Comparison of ENCODE assay signal across 8 cellular contexts in the genomic region with DNA sequence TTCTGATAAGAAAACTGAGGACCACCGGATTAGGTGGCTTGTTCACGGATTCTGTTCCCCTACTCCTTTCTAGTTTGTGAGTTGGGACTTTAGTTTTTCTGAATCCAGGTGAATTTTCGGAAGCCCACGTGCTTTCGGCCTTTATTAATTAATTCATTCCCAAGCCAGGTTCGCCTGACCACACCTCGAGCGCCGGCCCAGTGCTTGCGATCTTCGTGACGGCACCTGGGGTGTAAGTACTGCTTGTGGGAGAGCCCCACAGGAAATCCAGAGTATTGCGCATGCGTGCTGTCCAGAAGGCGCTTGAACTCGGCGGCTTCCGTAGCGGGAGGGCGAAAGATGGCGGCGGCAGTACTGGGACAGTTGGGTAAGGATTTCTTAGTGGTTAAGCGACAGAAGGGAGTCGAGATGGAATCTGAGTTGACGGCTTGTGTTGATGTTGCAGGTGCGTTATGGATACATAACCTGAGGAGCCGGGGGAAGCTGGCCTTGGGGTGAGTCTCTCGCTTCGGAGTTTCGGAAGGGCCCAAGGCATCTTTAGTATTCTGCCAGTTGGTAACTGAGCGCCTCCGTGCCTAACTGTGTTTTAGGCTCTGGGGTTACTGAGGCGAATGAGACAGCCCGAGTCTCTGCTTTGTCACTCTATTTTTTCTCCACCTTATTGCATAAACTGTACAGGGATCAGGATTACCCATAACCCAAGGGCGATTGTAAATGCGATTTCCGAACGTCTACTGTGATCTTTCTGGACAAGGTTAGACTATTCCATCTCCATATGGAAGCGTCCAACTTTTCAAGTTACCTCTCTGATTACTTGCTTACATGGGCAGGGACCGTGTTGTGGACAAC. TPM values are rescaled to one million over a fixed set of nuclear protein-coding genes. Genes with fewer than 3 reads are reported as not detected.
A peak's percentile ranks its signal among the peaks of the same experiment; 100 is the strongest.
DNase-seq lines count a peak whose midpoint lies in the region; ATAC-seq and TF ChIP-seq lines count a peak whose summit lies in the region.

A gene (plus strand): TSS at position 302 of the 849 bp plus-strand sequence. CDS start 38 bp downstream, at position 340.

- peaks cover 32% of the 10 kb centered on the region for H3K4me1 ChIP-seq in KMS-11 (ENCODE audit: low read depth, poor library complexity, severe bottlenecking)
- peaks cover 22% of the 10 kb centered on the region for H3K4me1 ChIP-seq in Panc1 (ENCODE audit: control insufficient read depth, insufficient read depth, low read length)
- H3K4me1 ChIP-seq in mucosa of stomach (ENCODE audit: control insufficient read depth, insufficient read depth, low read length), result peaks cover 11% of the 10 kb centered on the region

- H2AFZ ChIP-seq in KMS-11 (ENCODE audit: low read depth), result peak within 1 kb of the TSS; percentile 78

- no peaks in the 10 kb centered on the region for H4K20me1 ChIP-seq in KMS-11 (ENCODE audit: insufficient read depth)

- in situ Hi-C loops in Panc1 (cut with HindIII; ENCODE audit: low pct_unique_long_range_greater_than_20kb, low sequenced_read_pairs), result no loop called here

- POLR2A ChIA-PET in Panc1 (lab: Charles Lee), result no interaction called here

- peak within 1 kb of the TSS; percentile 93 for H3K4me3 Mint-ChIP-seq in activated T-cell treated with anti-CD3 and anti-CD28 coated beads, Interleukin-2, amount 50 U/mL, for 4 hours

- H3K27me3 Mint-ChIP-seq in activated T-cell treated with anti-CD3 and anti-CD28 coated beads, Interleukin-2, amount 50 U/mL, for 4 hours (ENCODE audit: low read depth), result no peaks in the 10 kb centered on the region

- DNase-seq in DMS53 (lab: John Stamatoyannopoulos, UW), result peak; percentile 97
- DNase-seq in Panc1 (ENCODE audit: low read depth, low spot score), result peak; percentile 84
- peak; percentile 92 for DNase-seq in activated T-cell treated with anti-CD3 and anti-CD28 coated beads, Interleukin-2, amount 50 U/mL, for 4 hours
- peak; percentile 97 for DNase-seq in stimulated activated CD8-positive, alpha-beta memory T cell treated with anti-CD3 and anti-CD28 coated beads, Interleukin-4, amount 100 ng/mL, for 48 hours

- no peak for TF ChIP-seq CTCF in KMS-11 (conservative IDR thresholded peaks at IDR 0.05; ENCODE audit: low read depth, low read length)
- no peak for TF ChIP-seq CTCF in Panc1 (IDR thresholded peaks at IDR 0.05)

- peak within 1 kb of the TSS; percentile 64 for H3K9ac ChIP-seq in KMS-11
- H3K9ac ChIP-seq in mucosa of stomach (ENCODE audit: low read length), result peak within 1 kb of the TSS; percentile 94

- H3K27ac ChIP-seq in KMS-11 (peak within 1 kb of the TSS; percentile 61; the same call in 1 of the 2 replicates), Panc1 (ENCODE audit: low read length) (peak within 1 kb of the TSS; percentile 95)

- no peaks in the 10 kb centered on the region for H3K36me3 Mint-ChIP-seq in activated T-cell treated with anti-CD3 and anti-CD28 coated beads, Interleukin-2, amount 50 U/mL, for 4 hours (ENCODE audit: insufficient read depth)

- ATAC-seq in GM21723 (IDR thresholded peaks at IDR 0.05; ENCODE audit: unreplicated experiment) (peak; percentile 57), Panc1 (peak; percentile 72), esophagus mucosa (peak; percentile 86)
- peak; percentile 62 to 68 for ATAC-seq in activated T-cell treated with anti-CD3 and anti-CD28 coated beads, Interleukin-2, amount 50 U/mL, for 4 hours

- no peaks in the 10 kb centered on the region for H3K9me3 Mint-ChIP-seq in activated T-cell treated with anti-CD3 and anti-CD28 coated beads, Interleukin-2, amount 50 U/mL, for 4 hours

- peak within 1 kb of the TSS; percentile 73 for H3K4me2 ChIP-seq in KMS-11

- H3K27me3 ChIP-seq in KMS-11 (ENCODE audit: insufficient read depth, low read depth) (no peaks in the 10 kb centered on the region), Panc1 (ENCODE audit: control insufficient read depth, insufficient read depth, low read length) (no peaks in the 10 kb centered on the region), mucosa of stomach (ENCODE audit: control insufficient read depth, insufficient read depth, low read length) (no peaks in the 10 kb centered on the region)

- intact Hi-C loops in Panc1 (cut with micrococcal nuclease; ENCODE audit: unreplicated experiment), result no loop called here

- TSS peak; percentile 75 for BruUV-seq in Panc1 (replicated peaks; lab: Mats Ljungman, UMichigan)

- CTCF ChIA-PET in Panc1 (lab: Charles Lee), result no interaction called here

- no peaks in the 10 kb centered on the region for H3K36me3 ChIP-seq in KMS-11 (ENCODE audit: insufficient read depth)
- H3K36me3 ChIP-seq in Panc1 (ENCODE audit: control insufficient read depth, insufficient read depth, low read length), result peaks cover 3% of the 10 kb centered on the region; the same call in 1 of the 2 replicates
- H3K36me3 ChIP-seq in mucosa of stomach (ENCODE audit: control insufficient read depth, insufficient read depth, low read length), result no peaks in the 10 kb centered on the region

- no peak within 1 kb of the TSS for H3K4me3 ChIP-seq in KMS-11 (IDR thresholded peaks at IDR 0.05; ENCODE audit: insufficient read depth, low read depth, low read length)
- H3K4me3 ChIP-seq in Panc1 (ENCODE audit: low read depth in 2 of 2, low read length in 2 of 2), result peak within 1 kb of the TSS; percentile 94 to 95
- peak within 1 kb of the TSS; percentile 87 for H3K4me3 ChIP-seq in mucosa of stomach (ENCODE audit: low read length)

- H3K9me3 ChIP-seq in Panc1 (ENCODE audit: control insufficient read depth, insufficient read depth, low read depth, low read length), result no peaks in the 10 kb centered on the region
- H3K9me3 ChIP-seq in mucosa of stomach (ENCODE audit: control insufficient read depth, low read length), result no peaks in the 10 kb centered on the region

- H3K79me2 ChIP-seq in KMS-11 (ENCODE audit: insufficient read depth, low read depth), result peaks cover 38% of the 10 kb centered on the region

- H3K4me1 Mint-ChIP-seq in activated T-cell treated with anti-CD3 and anti-CD28 coated beads, Interleukin-2, amount 50 U/mL, for 4 hours (ENCODE audit: low read depth), result peaks cover 39% of the 10 kb centered on the region

RNA-seq across cellular contexts. Expression of the gene that starts here (rescaled TPM):
- total RNA-seq in Panc1 (2021; ENCODE audit: unreplicated experiment) (61.5 TPM), esophagus mucosa (43.7 TPM)
- polyA plus RNA-seq in Panc1 (2012; ENCODE audit: insufficient read length), result 46.9 TPM
- total RNA-seq in activated T-cell treated with anti-CD3 and anti-CD28 coated beads, Interleukin-2, amount 50 U/mL, for 4 hours, result 10 to 100 TPM; 85.9 to 96.4 (median 96.0) TPM
